ENCODE assay signal across 13 cellular contexts in genomic region chr9:33234511-33235467, GRCh38. TPM values are rescaled to one million over a fixed set of nuclear protein-coding genes. Genes with fewer than 3 reads are reported as not detected.
DNase-seq lines count a peak whose midpoint lies in the region; ATAC-seq, FAIRE-seq and TF ChIP-seq lines count a peak whose summit lies in the region.
"Had no signal": no experiment of that assay in that cellular context is flagged by ENCODE, and none has a peak within 500 bp of the region (broad histone marks: within the 10 kb centered on the region; RNA-seq: fewer than 3 reads in every experiment).

No MANE protein-coding gene starts in this region.

- H3K9ac ChIP-seq in parathyroid adenoma = no peak overlapping the region

- ATAC-seq in HG02973 (IDR thresholded peaks at IDR 0.05; ENCODE audit: unreplicated experiment) = no peak

- H3K27me3 ChIP-seq in PC-9 (ENCODE audit: insufficient read depth, low read depth) (no peaks in the 10 kb centered on the region), esophagus squamous epithelium (no peaks in the 10 kb centered on the region), parathyroid adenoma (ENCODE audit: control insufficient read depth, insufficient read depth, low read length) (no peaks in the 10 kb centered on the region)

- H3K36me3 ChIP-seq in PC-9 (ENCODE audit: low read depth) (no peaks in the 10 kb centered on the region), esophagus squamous epithelium (no peaks in the 10 kb centered on the region), parathyroid adenoma (ENCODE audit: control insufficient read depth, insufficient read depth, low read length) (no peaks in the 10 kb centered on the region)

- no peaks in the 10 kb centered on the region for H3K9me2 ChIP-seq in PC-9 (ENCODE audit: insufficient read depth)

- H2AFZ ChIP-seq in PC-9 = no peak overlapping the region
- no peak overlapping the region for H2AFZ ChIP-seq in parathyroid adenoma

- FAIRE-seq in urothelium cell line (lab: Jason Lieb, UNC) = no peak

- no peak for TF ChIP-seq POLR2A in esophagus squamous epithelium (IDR thresholded peaks at IDR 0.05)

- H3K27ac ChIP-seq in PC-9 (peak overlapping the region; percentile 11; the same call in 1 of the 2 replicates), esophagus squamous epithelium (peak overlapping the region; percentile 79 to 92 (median 84)), parathyroid adenoma (no peak overlapping the region)
- H3K27ac ChIP-seq: HL-60, VCaP had no signal

- H3K4me1 ChIP-seq in PC-9 (replicated peaks; ENCODE audit: insufficient read depth) (peaks cover 54% of the 10 kb centered on the region), esophagus squamous epithelium (peaks cover 15 to 59% (median 25%) of the 10 kb centered on the region in 3 donors), parathyroid adenoma (peaks cover 12% of the 10 kb centered on the region)

- 62 to 65% methylated on average over 8 to 9 of the region's 9 CpGs for WGBS in esophagus squamous epithelium, 2 donors

- no peaks in the 10 kb centered on the region for H4K20me1 ChIP-seq in PC-9 (ENCODE audit: insufficient read depth)

- H3K79me2 ChIP-seq in PC-9 (ENCODE audit: low read depth) (no peaks in the 10 kb centered on the region), parathyroid adenoma (no peaks in the 10 kb centered on the region)

- DNase-seq in DMS53 treated with DMSO at 0.1 percent for 48 hours (lab: John Stamatoyannopoulos, UW; ENCODE audit: unreplicated experiment) (peak; percentile 49), PC-9 (no peak), esophagus squamous epithelium (lab: John Stamatoyannopoulos, UW) (no peak), urothelium cell line (ENCODE audit: low spot score) (no peak), activated T-cell treated with anti-CD3 and anti-CD28 coated beads for 4 hours (no peak)
- no peak for DNase-seq in stimulated activated naive CD4-positive, alpha-beta T cell treated with Interleukin-2 at 50 U/mL for 16 hours (lab: John Stamatoyannopoulos, UW)
- DNase-seq: activated naive CD4-positive, alpha-beta T cell treated with Interleukin-2 at 50 U/mL for 16 hours; stimulated activated CD8-positive, alpha-beta memory T cell treated with anti-CD3 and anti-CD28 coated beads, Interleukin-4, amount 100 ng/mL, for 48 hours had no signal

- H3K9me3 ChIP-seq in PC-9 (ENCODE audit: insufficient read depth, low read depth) (no peaks in the 10 kb centered on the region), esophagus squamous epithelium (no peaks in the 10 kb centered on the region), parathyroid adenoma (ENCODE audit: control insufficient read depth, low read length) (no peaks in the 10 kb centered on the region)

- H3K4me3 ChIP-seq in PC-9 = no peak overlapping the region
- no peak overlapping the region for H3K4me3 ChIP-seq in esophagus squamous epithelium
- H3K4me3 ChIP-seq in parathyroid adenoma (ENCODE audit: low read depth, low read length) = no peak overlapping the region

- H3F3A ChIP-seq in PC-9 (ENCODE audit: insufficient read depth, low read depth) = peaks cover 33% of the 10 kb centered on the region; the same call in 1 of the 2 replicates

- POLR2A ChIA-PET in PC-9 (lab: Charles Lee; ENCODE audit: unreplicated experiment) = interaction anchor here (0.5 kb wide), 2 partner anchors 30 to 131 kb away, joined by 3 to 7 read pairs; partner anchors contain the start of genes BAG1 and CHMP5

- intact Hi-C loops in PC-9 (cut with micrococcal nuclease; ENCODE audit: unreplicated experiment) (loop anchor here (5.0 to 10.0 kb wide), 2 partner anchors 223 to 580 kb away; partner anchors contain the start of gene UBE2R2), esophagus squamous epithelium (cut with DNase I) (no loop called here)

- no peak for TF ChIP-seq CTCF in PC-9 (conservative IDR thresholded peaks at IDR 0.05)
- no peak for TF ChIP-seq CTCF in esophagus squamous epithelium (IDR thresholded peaks at IDR 0.05)
- TF ChIP-seq CTCF in parathyroid adenoma (IDR thresholded peaks at IDR 0.05) = no peak

- peak overlapping the region; percentile 38 for H3K4me2 ChIP-seq in PC-9
- H3K4me2 ChIP-seq in parathyroid adenoma (ENCODE audit: low read length) = peak overlapping the region; percentile 28

- BruUV-seq in PC-9 (replicated peaks; lab: Mats Ljungman, UMichigan) = TSS peak; percentile 65

- CTCF ChIA-PET in PC-9 (lab: Charles Lee) = interaction anchor here (0.6 to 0.8 kb wide), 2 partner anchors 212 to 996 kb away, joined by 3 to 7 read pairs; partner anchors contain the start of gene AQP3

RNA-seq across cellular contexts. Expression of gene SPINK4, which starts 5.2 kb away (rescaled TPM):
- total RNA-seq in PC-9 (2021) (not detected in 2 replicates), esophagus squamous epithelium (not detected)
- total RNA-seq: ureter had no signal

RNA-seq across cellular contexts. Expression of gene BAG1, which starts 29.7 kb away (rescaled TPM):
- 21.9 and 35.5 TPM in 2 replicates for total RNA-seq in PC-9 (2021)
- total RNA-seq in esophagus squamous epithelium = 100 to 1,000 TPM in 1 of 4 donors, 10 to 100 TPM in 3; 73.2 to 101 (median 91.0) TPM

RNA-seq across cellular contexts. Expression of gene CHMP5, which starts 30.1 kb away (rescaled TPM):
- 63.0 and 78.2 TPM in 2 replicates for total RNA-seq in PC-9 (2021)
- total RNA-seq in esophagus squamous epithelium = 10 to 100 TPM; 37.7 to 62.5 (median 54.2) TPM

RNA-seq across cellular contexts. Expression of gene NFX1, which starts 55.5 kb away (rescaled TPM):
- 14.9 and 15.0 TPM in 2 replicates for total RNA-seq in PC-9 (2021)
- total RNA-seq in esophagus squamous epithelium = 10 to 100 TPM; 19.7 to 47.7 (median 27.2) TPM
